8 cellular contexts compared by ENCODE assay signal in the genomic region with DNA sequence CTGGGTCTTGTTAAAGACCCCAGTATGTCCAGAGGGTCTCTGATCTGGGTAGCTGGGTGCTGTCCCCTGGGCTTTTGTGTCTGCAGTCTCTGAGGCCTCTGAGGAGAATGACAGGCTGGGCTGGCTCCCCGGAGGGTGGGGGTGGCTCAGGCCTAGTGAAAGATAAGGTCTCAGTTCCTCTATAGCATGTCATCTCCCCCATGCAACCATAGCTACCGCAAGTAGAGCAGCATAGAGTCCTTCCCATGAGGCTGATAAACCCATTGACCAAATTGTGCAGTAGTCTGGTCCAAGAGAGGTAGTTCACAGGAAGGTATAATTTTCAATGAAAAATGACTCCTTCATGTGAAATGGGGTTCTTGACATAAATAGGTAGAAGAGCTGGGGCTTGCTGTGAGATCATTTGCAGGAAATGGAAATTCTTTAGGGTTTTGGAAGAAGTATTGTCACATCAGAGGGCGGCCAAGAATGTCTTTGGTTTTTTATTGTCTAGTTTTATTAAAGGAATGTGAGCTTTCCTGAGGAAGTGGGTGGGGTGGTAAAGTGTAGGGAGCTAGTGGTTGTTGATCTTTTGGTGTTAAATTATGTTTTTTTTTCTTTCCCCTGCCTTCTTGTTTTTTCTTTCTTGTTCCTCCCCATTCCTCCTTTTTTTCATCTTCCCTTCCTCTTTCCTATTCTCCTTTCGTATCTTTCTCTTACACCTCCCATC. TPM values are rescaled to one million over a fixed set of nuclear protein-coding genes. Genes with fewer than 3 reads are reported as not detected.
DNase-seq lines count a peak whose midpoint lies in the region; ATAC-seq and TF ChIP-seq lines count a peak whose summit lies in the region.

No MANE protein-coding gene starts in this region.

- H3K4me3 ChIP-seq in GM12864 (ENCODE audit: low read depth, low read length) (no peak overlapping the region), OCI-LY1 (ENCODE audit: low read depth, low read length, poor library complexity, severe bottlenecking) (no peak overlapping the region), astrocyte of the spinal cord (ENCODE audit: low read depth, low read length) (no peak overlapping the region)

- H3K9me3 ChIP-seq in OCI-LY1 (ENCODE audit: low read length) = no peaks in the 10 kb centered on the region

- peaks cover 44% of the 10 kb centered on the region for H3K4me1 ChIP-seq in OCI-LY1 (ENCODE audit: insufficient read depth, low read length, severe bottlenecking)

- no peaks in the 10 kb centered on the region for H3F3A ChIP-seq in OCI-LY1 (ENCODE audit: insufficient read depth, low read length)

- H3K4me2 ChIP-seq in OCI-LY1 (ENCODE audit: low read length) = no peak overlapping the region

- TF ChIP-seq CTCF in GM12864 (IDR thresholded peaks at IDR 0.05; ENCODE audit: low read depth, low read length, missing control alignments) (no peak), OCI-LY1 (IDR thresholded peaks at IDR 0.05; ENCODE audit: low read length) (no peak), astrocyte of the spinal cord (IDR thresholded peaks at IDR 0.05; ENCODE audit: low read depth, low read length) (no peak)

- H3K27me3 ChIP-seq in OCI-LY1 (ENCODE audit: insufficient read depth, low read length) = no peaks in the 10 kb centered on the region

- H3K27ac ChIP-seq in OCI-LY1 (ENCODE audit: low read depth, low read length, poor library complexity, severe bottlenecking) = peak overlapping the region; percentile 34

- H3K36me3 ChIP-seq in OCI-LY1 (ENCODE audit: insufficient read depth, low read length) = peaks cover 76% of the 10 kb centered on the region

- no peaks in the 10 kb centered on the region for H3K9me2 ChIP-seq in OCI-LY1 (ENCODE audit: low read depth, low read length)

- intact Hi-C loops in left colon (cut with DNase I, micrococcal nuclease) = no loop called here

- no peak overlapping the region for H2AFZ ChIP-seq in OCI-LY1 (ENCODE audit: low read length)

- in situ Hi-C loops in astrocyte of the spinal cord (cut with HindIII; ENCODE audit: low sequenced_read_pairs) = no loop called here

- peak; percentile 86 for ATAC-seq in GM21737 (IDR thresholded peaks at IDR 0.05; ENCODE audit: unreplicated experiment)
- no peak for ATAC-seq in HG03442 (IDR thresholded peaks at IDR 0.05; ENCODE audit: unreplicated experiment)
- no peak for ATAC-seq in left colon

- peaks cover 5% of the 10 kb centered on the region; the same call in 1 of the 2 replicates for H3K79me2 ChIP-seq in OCI-LY1 (ENCODE audit: insufficient read depth, low read length)

- DNase-seq in GM12864 (ENCODE audit: low read depth) (peak; percentile 69), astrocyte of the spinal cord (ENCODE audit: low read depth, low spot score) (peak; percentile 31), left colon (no peak), kidney glomerular epithelial cell (lab: John Stamatoyannopoulos, UW) (no peak)
- peak; percentile 56 to 58 for DNase-seq in stimulated activated CD4-positive, alpha-beta T cell treated with anti-CD3 and anti-CD28 coated beads, Interleukin-15, amount 100 ng/mL, for 48 hours (ENCODE audit: low read depth in 2 of 2)

- H4K20me1 ChIP-seq in OCI-LY1 (ENCODE audit: insufficient read depth, low read length) = no peaks in the 10 kb centered on the region

- no peak overlapping the region for H3K9ac ChIP-seq in OCI-LY1 (ENCODE audit: low read length)

RNA-seq across cellular contexts. Expression of gene SLC7A6OS, which starts 21.0 kb away (rescaled TPM):
- total RNA-seq in left colon = 10 to 100 TPM; 13.9 to 15.4 TPM

RNA-seq across cellular contexts. Expression of gene PRMT7, which starts 21.0 kb away (rescaled TPM):
- total RNA-seq in left colon = 10 to 100 TPM; 26.3 to 27.7 TPM

RNA-seq across cellular contexts. Expression of gene SLC7A6, which starts 25.4 kb away (rescaled TPM):
- 10 to 100 TPM; 23.9 to 45.9 TPM for total RNA-seq in left colon

RNA-seq across cellular contexts. Expression of gene PLA2G15, which starts 44.6 kb away (rescaled TPM):
- total RNA-seq in left colon = 10 to 100 TPM; 15.1 to 15.5 TPM

RNA-seq across cellular contexts. Expression of gene ESRP2, which starts 53.8 kb away (rescaled TPM):
- total RNA-seq in left colon = 100 to 1,000 TPM in 1 of 2 donors, 10 to 100 TPM in 1; 87.5 to 120 TPM

Comparison
In these comparisons a context has a peak if more than half of its experiments do, and no peak if none do; other contexts are left out.
1. DNase-seq: peak in GM12864 (single experiment), astrocyte of the spinal cord (single experiment) and stimulated activated CD4-positive, alpha-beta T cell treated with anti-CD3 and anti-CD28 coated beads, Interleukin-15, amount 100 ng/mL, for 48 hours (2 of 2); none in left colon (0 of 2) and kidney glomerular epithelial cell (single experiment).